Comparison of ENCODE assay signal across 1 cellular context in the genomic region with DNA sequence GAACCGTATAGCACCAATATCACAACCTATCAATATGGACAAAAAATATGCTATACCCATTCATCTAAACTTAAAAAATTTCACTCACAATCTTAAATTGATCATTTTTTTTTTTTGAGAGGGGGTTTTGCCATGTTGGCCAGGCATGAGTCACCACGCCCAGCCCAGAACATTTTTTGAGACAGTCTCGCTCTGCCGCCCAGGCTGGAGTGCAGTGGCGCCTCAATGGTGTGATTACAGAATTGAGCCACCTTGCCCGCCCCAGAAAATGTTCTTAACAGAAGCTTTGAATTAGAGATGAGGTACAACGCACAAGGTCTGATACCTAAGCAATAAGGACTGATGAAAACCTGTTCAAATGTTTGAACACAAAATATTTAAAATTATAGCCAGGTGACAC.
TF ChIP-seq lines count a peak whose summit lies in the region.

No MANE protein-coding gene starts in this region.

TF ChIP-seq in WTC11, 78 proteins besides CTCF, POLR2A, EP300 and RAD21 (continued from another document):
- TF ChIP-seq E2F4 (CRISPR knock-in tag; IDR thresholded peaks at IDR 0.05; ENCODE audit: borderline replicate concordance, low read depth) (no peak), ZNF317 (CRISPR knock-in tag; IDR thresholded peaks at IDR 0.05; ENCODE audit: borderline replicate concordance, low read depth) (no peak), NR1H2 (CRISPR knock-in tag; IDR thresholded peaks at IDR 0.05) (no peak), SMAD4 (CRISPR knock-in tag; IDR thresholded peaks at IDR 0.05) (no peak), ATF1 (CRISPR knock-in tag; IDR thresholded peaks at IDR 0.05) (no peak), GRHL2 (CRISPR knock-in tag; IDR thresholded peaks at IDR 0.05; ENCODE audit: insufficient replicate concordance, severe bottlenecking) (no peak), TCF7 (CRISPR knock-in tag; IDR thresholded peaks at IDR 0.05; ENCODE audit: low read depth) (no peak)
TF ChIP-seq in WTC11: peak in this region for 0.
